ENCODE assay signal across 2 cellular contexts in genomic region chr16:85403693-85404092, GRCh38.
TF ChIP-seq lines count a peak whose summit lies in the region.

No MANE protein-coding gene starts in this region.

TF ChIP-seq in SK-N-SH treated with all-trans-retinoic acid at 6 μM for 48 hours, 23 proteins besides CTCF, POLR2A, EP300 and RAD21 (continued from another document):
- TF ChIP-seq PATZ1 (CRISPR knock-in tag; IDR thresholded peaks at IDR 0.05; ENCODE audit: borderline replicate concordance) (no peak), POU6F1 (CRISPR knock-in tag; IDR thresholded peaks at IDR 0.05; ENCODE audit: borderline replicate concordance, low read depth) (no peak), TOX (CRISPR knock-in tag; IDR thresholded peaks at IDR 0.05; ENCODE audit: borderline replicate concordance) (no peak), SNAI2 (CRISPR knock-in tag; IDR thresholded peaks at IDR 0.05) (no peak), GLIS3 (CRISPR knock-in tag; IDR thresholded peaks at IDR 0.05) (no peak), ZC3H10 (CRISPR knock-in tag; IDR thresholded peaks at IDR 0.05) (no peak), ZNF70 (CRISPR knock-in tag; IDR thresholded peaks at IDR 0.05) (no peak), ARNTL (CRISPR knock-in tag; IDR thresholded peaks at IDR 0.05; ENCODE audit: borderline replicate concordance, low read depth) (no peak), ZFP3 (CRISPR knock-in tag; IDR thresholded peaks at IDR 0.05) (no peak), CSRNP3 (CRISPR knock-in tag; IDR thresholded peaks at IDR 0.05) (no peak)
TF ChIP-seq in SK-N-SH treated with all-trans-retinoic acid at 6 μM for 48 hours: peak in this region for 0.

TF ChIP-seq in SK-N-SH, 30 proteins besides CTCF, POLR2A, EP300 and RAD21:
- TF ChIP-seq REST (IDR thresholded peaks at IDR 0.05; ENCODE audit: low read depth, low read length) (no peak), ELF1 (IDR thresholded peaks at IDR 0.05) (no peak), TEAD4 (IDR thresholded peaks at IDR 0.05; ENCODE audit: borderline replicate concordance, insufficient read depth) (no peak), TCF12 (IDR thresholded peaks at IDR 0.05) (no peak), FOXJ3 (CRISPR knock-in tag; IDR thresholded peaks at IDR 0.05) (no peak)
